Comparison of ENCODE assay signal across 31 cellular contexts in the genomic region with DNA sequence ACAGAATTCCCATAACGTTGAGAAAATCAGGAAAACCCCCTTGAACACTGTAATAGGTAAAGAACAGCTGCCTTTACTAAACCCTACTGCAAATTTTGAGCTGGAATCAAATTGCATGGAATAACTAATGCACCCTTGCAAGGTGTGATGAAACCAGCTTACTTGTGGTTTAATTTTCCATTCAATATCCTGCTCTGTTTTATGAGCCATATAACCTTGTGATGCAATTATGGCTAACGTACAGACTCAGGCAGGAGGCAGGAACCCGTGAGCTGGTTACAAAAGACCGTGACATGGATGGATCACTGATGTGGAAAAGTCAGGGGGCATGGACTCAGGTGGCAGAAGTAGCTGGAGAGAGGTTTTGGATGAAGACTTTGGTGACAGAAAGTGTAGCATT.
DNase-seq lines count a peak whose midpoint lies in the region; ATAC-seq and TF ChIP-seq lines count a peak whose summit lies in the region.
"Had no signal": no experiment of that assay in that cellular context is flagged by ENCODE, and none has a peak within 500 bp of the region (broad histone marks: within the 10 kb centered on the region; RNA-seq: fewer than 3 reads in every experiment).

No MANE protein-coding gene starts in this region.

- H3K9me3 Mint-ChIP-seq in MCF 10A (ENCODE audit: unreplicated experiment), result peaks cover 9% of the 10 kb centered on the region
- H3K9me3 Mint-ChIP-seq: natural killer cell had no signal

- ATAC-seq in esophagus mucosa (peak; percentile 20), GM18909 (IDR thresholded peaks at IDR 0.05; ENCODE audit: poor library complexity, unreplicated experiment) (no peak)
- ATAC-seq: effector memory CD8-positive, alpha-beta T cell; GM23338; left ventricle myocardium superior; natural killer cell; WTC11 had no signal

- peaks cover 6% of the 10 kb centered on the region for H3K4me1 Mint-ChIP-seq in MCF 10A (ENCODE audit: insufficient read depth, unreplicated experiment)
- H3K4me1 Mint-ChIP-seq: mesothelial cell of epicardium, natural killer cell had no signal

- TF ChIP-seq CTCF in MCF 10A (IDR thresholded peaks at IDR 0.05; ENCODE audit: unreplicated experiment) (no peak), breast epithelium (IDR thresholded peaks at IDR 0.05) (no peak), RWPE1 (conservative IDR thresholded peaks at IDR 0.05; ENCODE audit: low read depth) (no peak), transverse colon (IDR thresholded peaks at IDR 0.05) (no peak)

- H3K36me3 Mint-ChIP-seq in MCF 10A (ENCODE audit: insufficient read depth, unreplicated experiment), result no peaks in the 10 kb centered on the region
- H3K36me3 Mint-ChIP-seq: CD4-positive, CD25-positive, alpha-beta regulatory T cell; natural killer cell had no signal

- DNase-seq in MCF 10A (ENCODE audit: unreplicated experiment) (peak; percentile 88), breast epithelium (ENCODE audit: low spot score in 2 of 2) (no peak), RWPE1 (ENCODE audit: low spot score) (no peak), transverse colon (peak; percentile 29)
- DNase-seq in activated CD4-positive, alpha-beta T cell treated with anti-CD3 and anti-CD28 coated beads for 4 hours, result no peak
- no peak for DNase-seq in stimulated activated CD4-positive, alpha-beta T cell treated with anti-CD3 and anti-CD28 coated beads, Interleukin-1b, Interleukin-23, amount 100 ng/mL, for 48 hours
- DNase-seq: activated CD4-positive, alpha-beta T cell treated with anti-CD3 and anti-CD28 coated beads, Interleukin-2, amount 50 U/mL, for 4 hours; activated CD8-positive, alpha-beta memory T cell treated with anti-CD3 and anti-CD28 coated beads, Interleukin-2, amount 50 U/mL, for 48 hours; activated naive CD4-positive, alpha-beta T cell treated with anti-CD3 and anti-CD28 coated beads, Interleukin-2, amount 50 U/mL, for 16 hours; amygdala; CD4-positive, CD25-positive, alpha-beta regulatory T cell; effector memory CD8-positive, alpha-beta T cell; esophagus squamous epithelium; foreskin melanocyte; left ventricle myocardium superior; natural killer cell; NCI-H1105 treated with DMSO at 0.1 percent for 48 hours; NCI-H1930; NCI-H446; OCI-M1; SHP77; SW 1271; T1000; trophoblast cell had no signal

- no peaks in the 10 kb centered on the region for H3K36me3 ChIP-seq in breast epithelium
- no peaks in the 10 kb centered on the region for H3K36me3 ChIP-seq in transverse colon
- H3K36me3 ChIP-seq: esophagus squamous epithelium had no signal

- no peak overlapping the region for H3K27ac ChIP-seq in breast epithelium
- H3K27ac ChIP-seq in RWPE1, result peak overlapping the region; percentile 44; the same call in 1 of the 2 replicates
- H3K27ac ChIP-seq in transverse colon, result peak overlapping the region in 2 of 4 donors; percentile 57 to 59
- H3K27ac ChIP-seq: coronary artery, esophagus squamous epithelium, skin epidermis had no signal

- no peak for TF ChIP-seq EP300 in transverse colon (IDR thresholded peaks at IDR 0.05; ENCODE audit: low read depth)

- H3K4me3 Mint-ChIP-seq in MCF 10A (ENCODE audit: unreplicated experiment), result no peak overlapping the region
- H3K4me3 Mint-ChIP-seq: CD4-positive, CD25-positive, alpha-beta regulatory T cell; effector memory CD8-positive, alpha-beta T cell; GM23338; mesothelial cell of epicardium; natural killer cell; WTC11 had no signal

- TF ChIP-seq POLR2A in breast epithelium (IDR thresholded peaks at IDR 0.05) (no peak), transverse colon (IDR thresholded peaks at IDR 0.05) (no peak)

- H3K4me3 ChIP-seq in breast epithelium, result no peak overlapping the region
- H3K4me3 ChIP-seq in transverse colon, result no peak overlapping the region
- H3K4me3 ChIP-seq: coronary artery, esophagus squamous epithelium, GM23338, skin epidermis had no signal

- POLR2A ChIA-PET in MCF 10A (lab: Yijun Ruan, JAX), result interaction anchor here (0.7 to 2.4 kb wide), 17 partner anchors 9 to 240 kb away, joined by 3 to 17 read pairs (median 5); no protein-coding TSS in a partner anchor
- POLR2A ChIA-PET in RWPE1 (lab: Yijun Ruan, JAX; ENCODE audit: low non-redundant PET), result interaction anchor here (0.7 kb wide), 1 partner anchor 1745 kb away, joined by 3 read pairs; a partner anchor contains a TSS

- H3K9me3 ChIP-seq in breast epithelium (no peaks in the 10 kb centered on the region), transverse colon (no peaks in the 10 kb centered on the region)

- no peaks in the 10 kb centered on the region for H3K4me1 ChIP-seq in breast epithelium
- peaks cover 0 to 13% (median 1%) of the 10 kb centered on the region in 4 donors for H3K4me1 ChIP-seq in transverse colon

- H3K27ac Mint-ChIP-seq in MCF 10A (ENCODE audit: low read depth, unreplicated experiment), result no peak overlapping the region
- H3K27ac Mint-ChIP-seq: CD4-positive, CD25-positive, alpha-beta regulatory T cell; effector memory CD8-positive, alpha-beta T cell; GM23338; mesothelial cell of epicardium; natural killer cell; WTC11 had no signal

- whole genome bisulfite sequencing in transverse colon (ENCODE audit: low coverage in 1 of 2), 2 donors, result 51 to 60% methylated on average over 1 to 4 of the region's 4 CpGs

- H3K27me3 ChIP-seq in breast epithelium, result no peaks in the 10 kb centered on the region
- H3K27me3 ChIP-seq in transverse colon, result no peaks in the 10 kb centered on the region
- H3K27me3 ChIP-seq: esophagus squamous epithelium had no signal

- in situ Hi-C loops in transverse colon (cut with MboI; ENCODE audit: low pct_ligation_motif_present in 1 of 4, low pct_unique_long_range_greater_than_20kb in 1 of 4, low sequenced_read_pairs in 3 of 4), result no loop called here

- intact Hi-C loops in MCF 10A (cut with micrococcal nuclease) (no loop called here), breast epithelium (cut with DNase I; ENCODE audit: low total_unique reads) (no loop called here), transverse colon (cut with DNase I; ENCODE audit: low total_unique reads) (no loop called here)

- no TSS peak for BruUV-seq in MCF 10A (replicated peaks; lab: Mats Ljungman, UMichigan)

- CTCF ChIA-PET in MCF 10A (lab: Yijun Ruan, JAX), result interaction anchor here (0.6 to 1.4 kb wide), 4 partner anchors 9 to 31 kb away, joined by 3 to 5 read pairs (median 4); no protein-coding TSS in a partner anchor
- CTCF ChIA-PET in RWPE1 (lab: Yijun Ruan, JAX), result interaction anchor here (0.5 to 0.6 kb wide), 3 partner anchors 270 to 590 kb away, joined by 3 to 4 read pairs (median 3); no protein-coding TSS in a partner anchor

- H3K27me3 Mint-ChIP-seq in MCF 10A (ENCODE audit: insufficient read depth, unreplicated experiment), result no peaks in the 10 kb centered on the region
- H3K27me3 Mint-ChIP-seq: CD4-positive, CD25-positive, alpha-beta regulatory T cell had no signal

Comparison
In these comparisons a context has a peak if more than half of its experiments do, and no peak if none do; other contexts are left out.
1. DNase-seq: peak in MCF 10A (single experiment) and transverse colon (single experiment); none in breast epithelium (0 of 2), RWPE1 (single experiment), activated CD4-positive, alpha-beta T cell treated with anti-CD3 and anti-CD28 coated beads for 4 hours (0 of 2) and stimulated activated CD4-positive, alpha-beta T cell treated with anti-CD3 and anti-CD28 coated beads, Interleukin-1b, Interleukin-23, amount 100 ng/mL, for 48 hours (single experiment).